ENCODE assay signal across 1 cellular context in the genomic region with DNA sequence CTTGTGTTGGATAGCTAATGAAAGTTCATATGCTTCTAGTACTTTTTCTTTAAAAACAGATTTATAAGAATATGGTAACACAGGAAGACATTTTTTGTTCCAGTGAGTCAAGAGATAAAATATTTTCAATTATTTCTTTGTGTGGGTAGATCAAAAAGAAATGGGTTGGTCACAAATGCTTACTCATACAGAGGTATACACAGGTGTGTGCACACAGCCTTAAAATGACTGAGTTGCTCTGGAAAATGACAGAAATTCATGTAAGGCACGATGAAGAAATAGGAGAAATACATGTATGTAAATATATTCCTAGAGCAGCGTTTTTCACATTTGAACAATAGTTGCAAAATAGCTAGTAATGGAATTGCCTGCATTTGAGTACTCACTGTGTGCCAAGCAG.
A peak's percentile ranks its signal among the peaks of the same experiment; 100 is the strongest.
TF ChIP-seq lines count a peak whose summit lies in the region.

No MANE protein-coding gene starts in this region.

TF ChIP-seq in HCT116, 20 proteins besides CTCF, POLR2A, EP300 and RAD21:
- TF ChIP-seq CEBPB (IDR thresholded peaks at IDR 0.05; ENCODE audit: low read depth) (0 out of 2 replicates have a peak, but pooled peaks have one; percentile 23), ZNF274 (IDR thresholded peaks at IDR 0.05; ENCODE audit: low read depth, low read length) (no peak), FOSL1 (IDR thresholded peaks at IDR 0.05; ENCODE audit: low read depth) (peak; percentile 52), ZFX (IDR thresholded peaks at IDR 0.05) (no peak), EGR1 (IDR thresholded peaks at IDR 0.05; ENCODE audit: low read depth) (peak; percentile 60), JUND (IDR thresholded peaks at IDR 0.05) (peak; percentile 49; the same call in 1 of the 2 replicates), SP1 (IDR thresholded peaks at IDR 0.05; ENCODE audit: low read depth) (no peak), EZH2 (IDR thresholded peaks at IDR 0.05) (no peak)
